Comparison of ENCODE assay signal across 8 cellular contexts in genomic region chr11:84524422-84525051, GRCh38.
DNase-seq lines count a peak whose midpoint lies in the region; ATAC-seq, FAIRE-seq and TF ChIP-seq lines count a peak whose summit lies in the region.

No MANE protein-coding gene starts in this region.

- H3K27ac ChIP-seq in liver (ENCODE audit: low read depth in 1 of 2, low read length in 2 of 2): no peak overlapping the region
- H3K27ac ChIP-seq in CD4-positive, alpha-beta T cell (ENCODE audit: low read depth, low read length): no peak overlapping the region

- H3K9ac ChIP-seq in liver (ENCODE audit: low read depth in 1 of 2, low read length in 2 of 2): no peak overlapping the region

- H3K9me3 ChIP-seq in BE2C: no peaks in the 10 kb centered on the region
- H3K9me3 ChIP-seq in liver (ENCODE audit: control insufficient read depth in 4 of 4, low read length in 3 of 4): no peaks in the 10 kb centered on the region
- no peaks in the 10 kb centered on the region for H3K9me3 ChIP-seq in CD4-positive, alpha-beta T cell (ENCODE audit: control insufficient read depth, low read length)

- H3K4me3 Mint-ChIP-seq in CD4-positive, alpha-beta T cell: no peak overlapping the region

- in situ Hi-C loops in astrocyte of the cerebellum (cut with HindIII; ENCODE audit: low sequenced_read_pairs): loop anchor here (25.0 kb wide), 1 partner anchor 687 kb away; no protein-coding TSS in a partner anchor

- no peaks in the 10 kb centered on the region for H3K27me3 Mint-ChIP-seq in CD4-positive, alpha-beta T cell

- CTCF ChIA-PET in CD4-positive, alpha-beta T cell (lab: Charles Lee): no interaction called here

- no peak for ATAC-seq in CD4-positive, alpha-beta T cell (ENCODE audit: poor library complexity)
- no peak for ATAC-seq in stimulated activated naive CD8-positive, alpha-beta T cell treated with anti-CD3 and anti-CD28 coated beads, Interleukin-15, Interleukin-2, amounts not matched to agents 100 U/mL and 50 U/mL, for 24 hours
- no peak for ATAC-seq in GM18498 (IDR thresholded peaks at IDR 0.05; ENCODE audit: unreplicated experiment)

- H3K36me3 ChIP-seq in BE2C (no peaks in the 10 kb centered on the region), liver (ENCODE audit: control insufficient read depth in 4 of 4, insufficient read depth in 3 of 4, low read depth in 1 of 4, low read length in 3 of 4) (no peaks in the 10 kb centered on the region)

- intact Hi-C loops in CD4-positive, alpha-beta T cell (cut with DNase I, micrococcal nuclease): no loop called here
- intact Hi-C loops in posterior vena cava (cut with DNase I): loop anchor here (10.0 kb wide), 2 partner anchors 140 to 690 kb away; no protein-coding TSS in a partner anchor

- no peak for DNase-seq in BE2C
- DNase-seq in HTR-8/SVneo (ENCODE audit: insufficient read length, low spot score): peak; percentile 3
- DNase-seq in astrocyte of the cerebellum (ENCODE audit: low read depth): peak; percentile 4
- DNase-seq in CD4-positive, alpha-beta T cell: no peak
- no peak for DNase-seq in stimulated activated naive CD8-positive, alpha-beta T cell treated with anti-CD3 and anti-CD28 coated beads, Interleukin-15, Interleukin-2, amounts not matched to agents 100 U/mL and 50 U/mL, for 24 hours
- no peak for DNase-seq in posterior vena cava (ENCODE audit: low spot score)

- H3K4me1 ChIP-seq in BE2C (peaks cover 8% of the 10 kb centered on the region), liver (ENCODE audit: control insufficient read depth in 4 of 4, insufficient read depth in 4 of 4, low read length in 3 of 4) (no peaks in the 10 kb centered on the region)

- H3K27me3 ChIP-seq in BE2C (no peaks in the 10 kb centered on the region), liver (ENCODE audit: control insufficient read depth in 4 of 4, insufficient read depth in 4 of 4, low read length in 3 of 4) (no peaks in the 10 kb centered on the region)
- no peaks in the 10 kb centered on the region for H3K27me3 ChIP-seq in CD4-positive, alpha-beta T cell (ENCODE audit: control insufficient read depth, insufficient read depth, low read length)

- no peak overlapping the region for H3K27ac Mint-ChIP-seq in CD4-positive, alpha-beta T cell

- H3K4me1 Mint-ChIP-seq in CD4-positive, alpha-beta T cell (ENCODE audit: low read depth): no peaks in the 10 kb centered on the region

- H3K4me3 ChIP-seq in BE2C (ENCODE audit: low read depth, low read length) (no peak overlapping the region), astrocyte of the cerebellum (ENCODE audit: low read depth, low read length) (no peak overlapping the region), liver (ENCODE audit: low read depth in 1 of 3, low read length in 3 of 3) (no peak overlapping the region)

- peak; percentile 71 for TF ChIP-seq CTCF in BE2C (IDR thresholded peaks at IDR 0.05; ENCODE audit: low read depth, low read length)
- peak; percentile 59 for TF ChIP-seq CTCF in astrocyte of the cerebellum (IDR thresholded peaks at IDR 0.05; ENCODE audit: low read depth, low read length, missing control alignments)
- TF ChIP-seq CTCF in liver (IDR thresholded peaks at IDR 0.05; ENCODE audit: low read depth, low read length, missing input control): peak; percentile 18
- no peak for TF ChIP-seq CTCF in CD4-positive, alpha-beta T cell (IDR thresholded peaks at IDR 0.05)

- TF ChIP-seq RAD21 in liver (IDR thresholded peaks at IDR 0.05): peak; percentile 66 to 67

- no peak for FAIRE-seq in HTR-8/SVneo (lab: Jason Lieb, UNC)

- 76% methylated on average over 3 of the region's 3 CpGs for WGBS in liver

- POLR2A ChIA-PET in CD4-positive, alpha-beta T cell (lab: Charles Lee): no interaction called here

- no peaks in the 10 kb centered on the region for H3K36me3 Mint-ChIP-seq in CD4-positive, alpha-beta T cell (ENCODE audit: low read depth)

- peaks cover 11% of the 10 kb centered on the region for H3K9me3 Mint-ChIP-seq in CD4-positive, alpha-beta T cell

TF ChIP-seq in liver, 16 proteins besides CTCF, POLR2A, EP300 and RAD21:
- TF ChIP-seq YY1 (IDR thresholded peaks at IDR 0.05) (no peak), FOXA1 (IDR thresholded peaks at IDR 0.05) (no peak), ZBTB33 (IDR thresholded peaks at IDR 0.05) (no peak), GABPA (IDR thresholded peaks at IDR 0.05 in 1 of 2, conservative IDR thresholded peaks at IDR 0.05 in 1 of 2) (no peak), NR2F2 (IDR thresholded peaks at IDR 0.05) (no peak), RXRA (IDR thresholded peaks at IDR 0.05) (no peak), REST (IDR thresholded peaks at IDR 0.05) (no peak), FOXA2 (IDR thresholded peaks at IDR 0.05) (no peak), HNF4G (IDR thresholded peaks at IDR 0.05) (no peak), JUND (IDR thresholded peaks at IDR 0.05) (no peak), MAX (IDR thresholded peaks at IDR 0.05) (no peak)

Comparison
In these comparisons a context has a peak if more than half of its experiments do, and no peak if none do; other contexts are left out.
1. DNase-seq: peak in HTR-8/SVneo (single experiment) and astrocyte of the cerebellum (single experiment); none in BE2C (single experiment), CD4-positive, alpha-beta T cell (0 of 10), stimulated activated naive CD8-positive, alpha-beta T cell treated with anti-CD3 and anti-CD28 coated beads, Interleukin-15, Interleukin-2, amounts not matched to agents 100 U/mL and 50 U/mL, for 24 hours (single experiment) and posterior vena cava (single experiment).
2. intact Hi-C loops: an anchor here in posterior vena cava (10.0 kb wide); none called in CD4-positive, alpha-beta T cell.